34 cellular contexts compared by ENCODE assay signal in the genomic region with DNA sequence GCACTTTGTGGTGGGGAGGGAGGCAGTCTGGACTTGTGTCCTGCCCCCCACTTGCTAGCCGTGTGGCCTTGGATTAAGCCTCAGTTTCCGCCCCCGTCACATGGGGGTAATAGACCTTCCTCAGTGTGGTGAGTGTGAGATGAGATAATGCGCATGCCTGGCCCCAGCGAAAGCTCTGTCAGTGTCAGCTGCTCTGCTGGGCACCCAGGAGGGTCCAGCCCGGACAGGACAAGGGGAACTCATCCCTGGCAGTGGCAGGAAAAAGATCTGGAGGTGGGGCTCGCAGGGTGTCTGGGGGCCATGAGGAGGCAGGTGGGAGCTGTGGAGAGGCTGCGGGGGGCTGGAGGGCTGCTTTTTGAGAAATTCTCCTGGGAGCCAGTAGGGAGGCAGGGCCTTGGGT.
"Had no signal": no experiment of that assay in that cellular context is flagged by ENCODE, and none has a peak within 500 bp of the region (broad histone marks: within the 10 kb centered on the region; RNA-seq: fewer than 3 reads in every experiment).

No MANE protein-coding gene starts in this region.

- H3K4me1 Mint-ChIP-seq: activated B cell treated with CpG ODN at 0.5 μM for 24 hours; activated naive CD4-positive, alpha-beta T cell treated with anti-CD3 and anti-CD28 coated beads, Interleukin-2, amount 50 U/mL, for 24 hours; activated naive CD8-positive, alpha-beta T cell treated with anti-CD3 and anti-CD28 coated beads, Interleukin-2, amount 10 ng/mL, durations not matched to agents 7 days and 5 days; activated T-helper 17 cell treated with anti-CD3 and anti-CD28 coated beads, Interleukin-2, amount 50 U/mL, for 72 hours; brain; endodermal cell had no signal

- H3K4me3 ChIP-seq: ascending aorta, breast epithelium, cardiac muscle cell, colonic mucosa, dorsolateral prefrontal cortex, heart left ventricle had no signal

- H3K4me1 ChIP-seq: ascending aorta, breast epithelium, colonic mucosa, heart left ventricle had no signal

- DNase-seq: activated B cell treated with CpG ODN at 0.5 μM for 24 hours; activated CD4-positive, alpha-beta T cell treated with anti-CD3 and anti-CD28 coated beads for 48 hours; activated CD4-positive, alpha-beta T cell treated with anti-CD3 and anti-CD28 coated beads, Interleukin-2, amount 50 U/mL, for 1 hour; activated CD4-positive, alpha-beta T cell treated with anti-CD3 and anti-CD28 coated beads, Interleukin-2, amount 50 U/mL, for 48 hours; activated CD8-positive, alpha-beta memory T cell treated with anti-CD3 and anti-CD28 coated beads for 24 hours; activated CD8-positive, alpha-beta T cell treated with anti-CD3 and anti-CD28 coated beads for 36 hours; activated effector memory CD4-positive, alpha-beta T cell treated with Interleukin-2 at 50 U/mL for 16 hours; activated gamma-delta T cell treated with Interleukin-2 at 50 U/mL for 16 hours; activated naive CD4-positive, alpha-beta T cell treated with Interleukin-2 at 50 U/mL for 16 hours; activated naive CD8-positive, alpha-beta T cell treated with anti-CD3 and anti-CD28 coated beads, Interleukin-2, amount 10 ng/mL, durations not matched to agents 7 days and 5 days; activated T-cell treated with anti-CD3 and anti-CD28 coated beads, Interleukin-2, amount 50 U/mL, for 4 hours; central memory CD4-positive, alpha-beta T cell; cerebellar nuclear complex; colonic mucosa; dorsolateral prefrontal cortex; effector memory CD4-positive, alpha-beta T cell; foreskin fibroblast; glutamatergic neuron; T-helper 1 cell; T-helper 17 cell; T1000; WERI-Rb-1 had no signal

- H3K27me3 ChIP-seq: ascending aorta, breast epithelium, cardiac muscle cell, colonic mucosa, dorsolateral prefrontal cortex had no signal

- ATAC-seq: activated CD4-positive, CD25-positive, alpha-beta regulatory T cell treated with anti-CD3 and anti-CD28 coated beads, Interleukin-2, amount 50 U/mL, for 24 hours; activated CD8-positive, alpha-beta T cell treated with anti-CD3 and anti-CD28 coated beads for 36 hours; activated T-cell treated with anti-CD3 and anti-CD28 coated beads, Interleukin-2, amount 50 U/mL, for 4 hours; activated T-helper 17 cell treated with anti-CD3 and anti-CD28 coated beads, Interleukin-2, amount 50 U/mL, for 72 hours; esophagus mucosa; heart left ventricle; T-helper 17 cell had no signal

- H3K36me3 ChIP-seq: ascending aorta, breast epithelium, cardiac muscle cell, colonic mucosa, heart left ventricle, WERI-Rb-1 had no signal

- H3K9me3 ChIP-seq: ascending aorta, breast epithelium, colonic mucosa, heart left ventricle had no signal

- H3K27me3 Mint-ChIP-seq: activated naive CD4-positive, alpha-beta T cell treated with anti-CD3 and anti-CD28 coated beads, Interleukin-2, amount 50 U/mL, for 24 hours; brain had no signal

- H3K9me3 Mint-ChIP-seq: activated B cell treated with CpG ODN at 0.5 μM for 24 hours; activated CD8-positive, alpha-beta T cell treated with anti-CD3 and anti-CD28 coated beads for 36 hours; activated naive CD4-positive, alpha-beta T cell treated with anti-CD3 and anti-CD28 coated beads, Interleukin-2, amount 50 U/mL, for 24 hours; activated naive CD8-positive, alpha-beta T cell treated with anti-CD3 and anti-CD28 coated beads, Interleukin-2, amount 10 ng/mL, durations not matched to agents 7 days and 5 days; activated T-cell treated with anti-CD3 and anti-CD28 coated beads, Interleukin-2, amount 50 U/mL, for 4 hours; activated T-helper 17 cell treated with anti-CD3 and anti-CD28 coated beads, Interleukin-2, amount 50 U/mL, for 72 hours; brain; endodermal cell; T-helper 2 cell treated with Interferon-gamma antibody and Interleukin-4, amounts not matched to agents 5 μg/mL and 100 μg/mL, for 36 hours had no signal

- FAIRE-seq: frontal cortex had no signal

- H3K4me3 Mint-ChIP-seq: activated B cell treated with CpG ODN at 0.5 μM for 24 hours; activated CD8-positive, alpha-beta T cell treated with anti-CD3 and anti-CD28 coated beads for 36 hours; activated naive CD4-positive, alpha-beta T cell treated with anti-CD3 and anti-CD28 coated beads, Interleukin-2, amount 50 U/mL, for 24 hours; activated naive CD8-positive, alpha-beta T cell treated with anti-CD3 and anti-CD28 coated beads, Interleukin-2, amount 10 ng/mL, durations not matched to agents 7 days and 5 days; activated T-cell treated with anti-CD3 and anti-CD28 coated beads, Interleukin-2, amount 50 U/mL, for 4 hours; activated T-helper 17 cell treated with anti-CD3 and anti-CD28 coated beads, Interleukin-2, amount 50 U/mL, for 72 hours; brain; endodermal cell; T-helper 17 cell; T-helper 2 cell treated with Interferon-gamma antibody and Interleukin-4, amounts not matched to agents 5 μg/mL and 100 μg/mL, for 36 hours had no signal

- H3K27ac Mint-ChIP-seq: activated B cell treated with CpG ODN at 0.5 μM for 24 hours; activated CD8-positive, alpha-beta T cell treated with anti-CD3 and anti-CD28 coated beads for 36 hours; activated naive CD4-positive, alpha-beta T cell treated with anti-CD3 and anti-CD28 coated beads, Interleukin-2, amount 50 U/mL, for 24 hours; activated naive CD8-positive, alpha-beta T cell treated with anti-CD3 and anti-CD28 coated beads, Interleukin-2, amount 10 ng/mL, durations not matched to agents 7 days and 5 days; activated T-helper 17 cell treated with anti-CD3 and anti-CD28 coated beads, Interleukin-2, amount 50 U/mL, for 72 hours; endodermal cell; T-helper 17 cell; T-helper 2 cell treated with Interferon-gamma antibody and Interleukin-4, amounts not matched to agents 5 μg/mL and 100 μg/mL, for 36 hours had no signal

- H3K36me3 Mint-ChIP-seq: activated naive CD4-positive, alpha-beta T cell treated with anti-CD3 and anti-CD28 coated beads, Interleukin-2, amount 50 U/mL, for 24 hours; activated naive CD8-positive, alpha-beta T cell treated with anti-CD3 and anti-CD28 coated beads, Interleukin-2, amount 10 ng/mL, durations not matched to agents 7 days and 5 days had no signal

- H3K27ac ChIP-seq: ascending aorta, breast epithelium, cardiac muscle cell, colonic mucosa, heart left ventricle had no signal
